ENCODE assay signal across 8 cellular contexts in genomic region chr20:10453241-10453640, GRCh38. TPM values are rescaled to one million over a fixed set of nuclear protein-coding genes. Genes with fewer than 3 reads are reported as not detected.
DNase-seq lines count a peak whose midpoint lies in the region; ATAC-seq, FAIRE-seq and TF ChIP-seq lines count a peak whose summit lies in the region.

No MANE protein-coding gene starts in this region.

- peaks cover 56% of the 10 kb centered on the region for H3K79me2 ChIP-seq in SU-DHL-6 (ENCODE audit: insufficient read depth, low read length)

- CTCF ChIA-PET in CD4-positive, alpha-beta memory T cell (lab: Charles Lee; ENCODE audit: partially characterized antibody): interaction anchor here (1.3 to 2.2 kb wide), 3 partner anchors 25 to 28 kb away, joined by 3 to 11 read pairs (median 3); no protein-coding TSS in a partner anchor

- peaks cover 8% of the 10 kb centered on the region; the same call in 1 of the 2 replicates for H3F3A ChIP-seq in SU-DHL-6 (ENCODE audit: insufficient read depth)

- 51 to 77% (median 74%) methylated on average over 5 of the region's 5 CpGs for WGBS in small intestine, 3 donors
- 68 to 83% methylated on average over 5 of the region's 5 CpGs for WGBS in thyroid gland, 2 donors

- no peak for TF ChIP-seq CTCF in SU-DHL-6 (IDR thresholded peaks at IDR 0.05; ENCODE audit: insufficient read depth, low read length, poor library complexity, severe bottlenecking)
- no peak for TF ChIP-seq CTCF in thyroid gland (IDR thresholded peaks at IDR 0.05)

- no peaks in the 10 kb centered on the region for H3K27me3 Mint-ChIP-seq in CD4-positive, alpha-beta memory T cell

- H3K27ac Mint-ChIP-seq in CD4-positive, alpha-beta memory T cell: peak overlapping the region; percentile 66 to 95 (median 92)

- no peaks in the 10 kb centered on the region for H3K9me3 ChIP-seq in CD4-positive, alpha-beta memory T cell (ENCODE audit: control insufficient read depth in 1 of 2, low read length in 2 of 2)
- H3K9me3 ChIP-seq in SU-DHL-6 (ENCODE audit: insufficient read depth, low read length) (no peaks in the 10 kb centered on the region), small intestine (ENCODE audit: control insufficient read depth, low read depth) (no peaks in the 10 kb centered on the region), thyroid gland (no peaks in the 10 kb centered on the region)

- ATAC-seq in GM19351 (IDR thresholded peaks at IDR 0.05; ENCODE audit: unreplicated experiment) (peak; percentile 96), HG03196 (IDR thresholded peaks at IDR 0.05; ENCODE audit: unreplicated experiment) (peak; percentile 95)

- no peaks in the 10 kb centered on the region for H4K20me1 ChIP-seq in SU-DHL-6 (ENCODE audit: low read depth, low read length)

- peaks cover 16 to 22% (median 18%) of the 10 kb centered on the region in 4 donors for H3K4me1 Mint-ChIP-seq in CD4-positive, alpha-beta memory T cell

- no peak overlapping the region for H2AFZ ChIP-seq in SU-DHL-6 (ENCODE audit: low read depth, low read length, severe bottlenecking)

- TF ChIP-seq POLR2A in thyroid gland (IDR thresholded peaks at IDR 0.05): no peak

- peak overlapping the region; percentile 28 to 78 (median 66) for H3K4me3 Mint-ChIP-seq in CD4-positive, alpha-beta memory T cell

- FAIRE-seq in small intestine (lab: Jason Lieb, UNC): no peak

- H3K9me3 Mint-ChIP-seq in CD4-positive, alpha-beta memory T cell: peaks cover 0 to 11% (median 8%) of the 10 kb centered on the region in 8 donors

- intact Hi-C loops in CD4-positive, alpha-beta memory T cell (cut with micrococcal nuclease): no loop called here
- intact Hi-C loops in thyroid gland (cut with DNase I): no loop called here

- H3K36me3 ChIP-seq in CD4-positive, alpha-beta memory T cell (ENCODE audit: insufficient read depth, low read length): no peaks in the 10 kb centered on the region
- H3K36me3 ChIP-seq in SU-DHL-6 (ENCODE audit: low read length): no peaks in the 10 kb centered on the region
- H3K36me3 ChIP-seq in small intestine (ENCODE audit: control insufficient read depth in 2 of 2, insufficient read depth in 2 of 2, low read length in 2 of 2): peaks cover 0 to under 1% of the 10 kb centered on the region in 2 donors
- H3K36me3 ChIP-seq in thyroid gland: no peaks in the 10 kb centered on the region

- DNase-seq in CD4-positive, alpha-beta memory T cell: peak; percentile 10 to 43 (median 18)
- peak; percentile 10 for DNase-seq in small intestine
- DNase-seq in G401 (ENCODE audit: low spot score): no peak
- no peak for DNase-seq in NCI-H82 (lab: John Stamatoyannopoulos, UW)
- DNase-seq in thyroid gland: no peak

- H3K9me2 ChIP-seq in SU-DHL-6 (replicated peaks; ENCODE audit: insufficient read depth, low read length): no peaks in the 10 kb centered on the region

- peak overlapping the region; percentile 34 for H3K27ac ChIP-seq in CD4-positive, alpha-beta memory T cell (ENCODE audit: low read depth, low read length)
- H3K27ac ChIP-seq in SU-DHL-6 (ENCODE audit: low read depth, low read length) (peak overlapping the region; percentile 64), small intestine (ENCODE audit: low read depth in 1 of 2, low read length in 1 of 2) (peak overlapping the region in 1 of 2 donors; percentile 45), thyroid gland (no peak overlapping the region)

- POLR2A ChIA-PET in CD4-positive, alpha-beta memory T cell (lab: Charles Lee; ENCODE audit: partially characterized antibody): interaction anchor here (0.9 to 2.3 kb wide), 2 partner anchors 9 to 19 kb away, joined by 4 to 14 read pairs; partner anchors contain the start of genes MKKS and SLX4IP

- no peaks in the 10 kb centered on the region for H3K27me3 ChIP-seq in CD4-positive, alpha-beta memory T cell (ENCODE audit: insufficient read depth, low read length)
- no peaks in the 10 kb centered on the region for H3K27me3 ChIP-seq in SU-DHL-6 (ENCODE audit: low read length)
- no peaks in the 10 kb centered on the region for H3K27me3 ChIP-seq in small intestine (ENCODE audit: control insufficient read depth in 2 of 2, insufficient read depth in 2 of 2, low read length in 2 of 2)
- no peaks in the 10 kb centered on the region for H3K27me3 ChIP-seq in thyroid gland

- peaks cover 4 to 13% of the 10 kb centered on the region in 2 donors for H3K36me3 Mint-ChIP-seq in CD4-positive, alpha-beta memory T cell

- in situ Hi-C loops in G401 (cut with HindIII; ENCODE audit: low sequenced_read_pairs): no loop called here

- H3K4me2 ChIP-seq in SU-DHL-6 (ENCODE audit: low read depth, low read length, poor library complexity, severe bottlenecking): peak overlapping the region; percentile 58

- no peak overlapping the region for H3K4me3 ChIP-seq in CD4-positive, alpha-beta memory T cell (ENCODE audit: low read length in 2 of 2)
- H3K4me3 ChIP-seq in SU-DHL-6 (ENCODE audit: insufficient read depth, low read length, poor library complexity, severe bottlenecking) (peak overlapping the region; percentile 33), small intestine (ENCODE audit: low read depth in 1 of 2, low read length in 2 of 2) (no peak overlapping the region), thyroid gland (replicated peaks in 1 of 3) (no peak overlapping the region)

- 0 out of 2 replicates have a peak overlapping the region, but pooled peaks have one; percentile 18 for H3K9ac ChIP-seq in SU-DHL-6 (ENCODE audit: low read length)

- peaks cover 18% of the 10 kb centered on the region for H3K4me1 ChIP-seq in CD4-positive, alpha-beta memory T cell (ENCODE audit: insufficient read depth, low read length)
- peaks cover 0 to 2% of the 10 kb centered on the region in 2 donors for H3K4me1 ChIP-seq in small intestine (ENCODE audit: control insufficient read depth in 2 of 2, insufficient read depth in 1 of 2, low read depth in 1 of 2, low read length in 1 of 2)
- no peaks in the 10 kb centered on the region for H3K4me1 ChIP-seq in thyroid gland

RNA-seq across cellular contexts. Expression of gene SLX4IP, which starts 18.1 kb away (rescaled TPM):
- total RNA-seq in CD4-positive, alpha-beta memory T cell: 1 to 10 TPM; 6.3 to 6.6 TPM
- polyA plus RNA-seq in CD4-positive, alpha-beta memory T cell: 1 to 10 TPM; 1.5 to 1.7 TPM
- polyA plus RNA-seq in small intestine: 1 to 10 TPM; 1.6 to 2.5 (median 2.5) TPM
- 1.0 and 2.7 TPM in 2 replicates for total RNA-seq in G401 (2014; rRNA removed; shearing (Covaris generic))
- total RNA-seq in thyroid gland: 1 to 10 TPM; 6.3 to 8.3 (median 7.4) TPM

RNA-seq across cellular contexts. Expression of gene MKKS, which starts 19.2 kb away (rescaled TPM):
- 10 to 100 TPM; 14.6 to 14.8 TPM for total RNA-seq in CD4-positive, alpha-beta memory T cell
- 10 to 100 TPM; 34.3 to 34.9 TPM for polyA plus RNA-seq in CD4-positive, alpha-beta memory T cell
- 10 to 100 TPM; 23.6 to 29.1 (median 25.7) TPM for polyA plus RNA-seq in small intestine
- 8.8 and 9.2 TPM in 2 replicates for total RNA-seq in G401 (2014; rRNA removed; shearing (Covaris generic))
- 10 to 100 TPM; 19.3 to 27.8 (median 24.1) TPM for total RNA-seq in thyroid gland

Comparison
In these comparisons a context has a peak if more than half of its experiments do, and no peak if none do; other contexts are left out.
1. DNase-seq: peak in CD4-positive, alpha-beta memory T cell (5 of 5) and small intestine (single experiment); none in G401 (single experiment), NCI-H82 (single experiment) and thyroid gland (0 of 2).
2. H3K27ac ChIP-seq: peak in CD4-positive, alpha-beta memory T cell (single experiment) and SU-DHL-6 (single experiment); none in thyroid gland (0 of 3).